8 cellular contexts compared by ENCODE assay signal in genomic region chr12:10721654-10722501, GRCh38. TPM values are rescaled to one million over a fixed set of nuclear protein-coding genes. Genes with fewer than 3 reads are reported as not detected.
DNase-seq lines count a peak whose midpoint lies in the region; ATAC-seq and TF ChIP-seq lines count a peak whose summit lies in the region.

No MANE protein-coding gene starts in this region.

- in situ Hi-C loops in KBM-7 (cut with MboI; ENCODE audit: low pct_unique_long_range_greater_than_20kb, low sequenced_read_pairs) (no loop called here), astrocyte of the spinal cord (cut with HindIII; ENCODE audit: low sequenced_read_pairs) (no loop called here)

- intact Hi-C loops in CD14-positive monocyte (cut with micrococcal nuclease), result loop anchor here in 1 of 2 donors (10.0 kb wide), 1 partner anchor 107 kb away; the partner anchor contains the start of gene MAGOHB

- H3K4me2 ChIP-seq in hepatocyte, result peak overlapping the region; percentile 88

- WGBS in hepatocyte (ENCODE audit: low lambda C conversion rate, missing lambda C conversion rate), result 2% methylated on average over 26 of the region's 26 CpGs

- H3K9ac ChIP-seq in rectal smooth muscle tissue (ENCODE audit: low read length), result peak overlapping the region; percentile 82

- no peaks in the 10 kb centered on the region for H3K9me3 ChIP-seq in hepatocyte (ENCODE audit: low read depth)

- H3K36me3 ChIP-seq in hepatocyte (replicated peaks; ENCODE audit: insufficient read depth, low read depth) (no peaks in the 10 kb centered on the region), rectal smooth muscle tissue (ENCODE audit: control insufficient read depth, insufficient read depth, low read length) (no peaks in the 10 kb centered on the region)

- H3K27ac ChIP-seq in hepatocyte, result peak overlapping the region; percentile 98
- peak overlapping the region; percentile 95 for H3K27ac ChIP-seq in rectal smooth muscle tissue (ENCODE audit: low read depth, low read length)

- peak overlapping the region; percentile 100 for H3K4me3 Mint-ChIP-seq in CD14-positive monocyte

- H3K36me3 Mint-ChIP-seq in CD14-positive monocyte, result peaks cover 12 to 14% of the 10 kb centered on the region in 2 donors

- peaks cover 0 to 5% (median 3%) of the 10 kb centered on the region in 7 donors for H3K9me3 Mint-ChIP-seq in CD14-positive monocyte

- H4K20me1 ChIP-seq in hepatocyte (ENCODE audit: insufficient read depth, poor library complexity, severe bottlenecking), result peaks cover 18% of the 10 kb centered on the region

- H2AFZ ChIP-seq in hepatocyte, result peak overlapping the region; percentile 52

- H3K4me3 ChIP-seq in astrocyte of the spinal cord (ENCODE audit: low read depth, low read length), result peak overlapping the region; percentile 98
- peak overlapping the region; percentile 70 for H3K4me3 ChIP-seq in hepatocyte
- peak overlapping the region; percentile 94 for H3K4me3 ChIP-seq in rectal smooth muscle tissue (ENCODE audit: low read length)

- TF ChIP-seq CTCF in CD14-positive monocyte (IDR thresholded peaks at IDR 0.05) (no peak), astrocyte of the spinal cord (IDR thresholded peaks at IDR 0.05; ENCODE audit: low read depth, low read length) (no peak), hepatocyte (IDR thresholded peaks at IDR 0.05; ENCODE audit: poor library complexity) (no peak)

- DNase-seq in CD14-positive monocyte (ENCODE audit: low spot score), result peak; percentile 83
- peak; percentile 86 for DNase-seq in KBM-7
- DNase-seq in T follicular helper cell (ENCODE audit: low read depth), result peak; percentile 45
- DNase-seq in astrocyte of the spinal cord (ENCODE audit: low read depth, low spot score), result peak; percentile 97
- DNase-seq in hepatocyte (ENCODE audit: low spot score), result peak; percentile 93
- DNase-seq in NCI-H187 treated with DMSO at 0.1 percent for 48 hours (lab: John Stamatoyannopoulos, UW), result no peak

- no peaks in the 10 kb centered on the region for H3K9me2 ChIP-seq in hepatocyte (replicated peaks; ENCODE audit: insufficient read depth)

- peaks cover 5% of the 10 kb centered on the region for H3K27me3 ChIP-seq in hepatocyte
- H3K27me3 ChIP-seq in rectal smooth muscle tissue (ENCODE audit: control insufficient read depth, insufficient read depth, low read length), result no peaks in the 10 kb centered on the region

- H3K79me2 ChIP-seq in hepatocyte, result peaks cover 47% of the 10 kb centered on the region

- peak; percentile 47 for ATAC-seq in GM21447 (IDR thresholded peaks at IDR 0.05; ENCODE audit: unreplicated experiment)

- peak overlapping the region; percentile 94 to 100 (median 98) for H3K27ac Mint-ChIP-seq in CD14-positive monocyte

- H3K4me1 ChIP-seq in hepatocyte (ENCODE audit: insufficient read depth) (peaks cover 21% of the 10 kb centered on the region), rectal smooth muscle tissue (ENCODE audit: control insufficient read depth, insufficient read depth, low read length) (peaks cover 28% of the 10 kb centered on the region)

- peaks cover 16 to 23% (median 22%) of the 10 kb centered on the region in 3 donors for H3K27me3 Mint-ChIP-seq in CD14-positive monocyte (ENCODE audit: low read depth in 3 of 3)

- H3K4me1 Mint-ChIP-seq in CD14-positive monocyte, result peaks cover 39% of the 10 kb centered on the region

RNA-seq across cellular contexts. Expression of gene YBX3, which starts 1.2 kb away (rescaled TPM):
- polyA plus RNA-seq in CD14-positive monocyte, result 100 to 1,000 TPM; 104 to 131 TPM
- 66.7 and 83.4 TPM in 2 replicates for total RNA-seq in hepatocyte
- polyA plus RNA-seq in hepatocyte, result 218 and 237 TPM in 2 replicates

RNA-seq across cellular contexts. Expression of gene STYK1, which starts 48.0 kb away (rescaled TPM):
- polyA plus RNA-seq in CD14-positive monocyte, result not detected
- 0.48 and 3.6 TPM in 2 replicates for total RNA-seq in hepatocyte
- 0.09 and 0.58 TPM in 2 replicates for polyA plus RNA-seq in hepatocyte
